Comparison of ENCODE assay signal across 1 cellular context in the genomic region with DNA sequence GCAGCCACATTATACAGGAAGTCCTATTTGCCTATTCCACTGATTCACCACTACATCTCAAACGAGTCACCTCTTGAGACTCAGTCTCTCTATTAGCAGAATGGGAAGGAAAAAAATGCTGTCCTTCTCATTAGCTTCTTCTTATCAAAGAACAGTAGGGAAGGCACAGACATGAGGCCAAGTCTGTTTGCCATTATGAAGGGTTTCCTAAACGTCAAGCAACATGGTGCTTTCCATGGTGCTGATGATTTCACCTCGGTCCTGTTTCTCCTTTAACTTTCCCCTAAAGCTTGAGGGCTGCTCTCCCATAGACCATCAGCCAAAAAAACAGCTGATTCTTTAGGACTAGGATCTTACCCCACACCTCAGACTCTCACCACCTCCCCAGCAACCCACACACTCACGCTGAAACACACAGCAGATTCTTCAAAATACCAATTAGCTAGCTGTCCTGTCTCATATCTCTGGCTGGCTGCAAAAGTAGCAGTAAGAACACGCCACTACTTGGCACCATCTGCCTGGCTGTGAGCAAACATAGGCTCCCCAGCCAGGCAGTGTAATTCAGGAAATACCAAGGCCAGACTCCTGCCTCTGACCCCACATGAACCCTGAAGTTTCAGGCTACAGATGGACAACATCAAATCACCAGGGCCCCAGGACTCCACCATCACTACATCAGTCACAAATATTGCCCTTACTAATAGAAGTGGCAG.
TF ChIP-seq lines count a peak whose summit lies in the region.

No MANE protein-coding gene starts in this region.

TF ChIP-seq in HEK293, 187 proteins besides CTCF, POLR2A, EP300 and RAD21 (continued from another document):
- TF ChIP-seq, protein P1, sequence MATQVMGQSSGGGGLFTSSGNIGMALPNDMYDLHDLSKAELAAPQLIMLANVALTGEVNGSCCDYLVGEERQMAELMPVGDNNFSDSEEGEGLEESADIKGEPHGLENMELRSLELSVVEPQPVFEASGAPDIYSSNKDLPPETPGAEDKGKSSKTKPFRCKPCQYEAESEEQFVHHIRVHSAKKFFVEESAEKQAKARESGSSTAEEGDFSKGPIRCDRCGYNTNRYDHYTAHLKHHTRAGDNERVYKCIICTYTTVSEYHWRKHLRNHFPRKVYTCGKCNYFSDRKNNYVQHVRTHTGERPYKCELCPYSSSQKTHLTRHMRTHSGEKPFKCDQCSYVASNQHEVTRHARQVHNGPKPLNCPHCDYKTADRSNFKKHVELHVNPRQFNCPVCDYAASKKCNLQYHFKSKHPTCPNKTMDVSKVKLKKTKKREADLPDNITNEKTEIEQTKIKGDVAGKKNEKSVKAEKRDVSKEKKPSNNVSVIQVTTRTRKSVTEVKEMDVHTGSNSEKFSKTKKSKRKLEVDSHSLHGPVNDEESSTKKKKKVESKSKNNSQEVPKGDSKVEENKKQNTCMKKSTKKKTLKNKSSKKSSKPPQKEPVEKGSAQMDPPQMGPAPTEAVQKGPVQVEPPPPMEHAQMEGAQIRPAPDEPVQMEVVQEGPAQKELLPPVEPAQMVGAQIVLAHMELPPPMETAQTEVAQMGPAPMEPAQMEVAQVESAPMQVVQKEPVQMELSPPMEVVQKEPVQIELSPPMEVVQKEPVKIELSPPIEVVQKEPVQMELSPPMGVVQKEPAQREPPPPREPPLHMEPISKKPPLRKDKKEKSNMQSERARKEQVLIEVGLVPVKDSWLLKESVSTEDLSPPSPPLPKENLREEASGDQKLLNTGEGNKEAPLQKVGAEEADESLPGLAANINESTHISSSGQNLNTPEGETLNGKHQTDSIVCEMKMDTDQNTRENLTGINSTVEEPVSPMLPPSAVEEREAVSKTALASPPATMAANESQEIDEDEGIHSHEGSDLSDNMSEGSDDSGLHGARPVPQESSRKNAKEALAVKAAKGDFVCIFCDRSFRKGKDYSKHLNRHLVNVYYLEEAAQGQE (tag by site-specific recombination; IDR thresholded peaks at IDR 0.05): peak; percentile 89
- TF ChIP-seq ZNF114 (tag by site-specific recombination; IDR thresholded peaks at IDR 0.05): no peak
- TF ChIP-seq, protein P2, sequence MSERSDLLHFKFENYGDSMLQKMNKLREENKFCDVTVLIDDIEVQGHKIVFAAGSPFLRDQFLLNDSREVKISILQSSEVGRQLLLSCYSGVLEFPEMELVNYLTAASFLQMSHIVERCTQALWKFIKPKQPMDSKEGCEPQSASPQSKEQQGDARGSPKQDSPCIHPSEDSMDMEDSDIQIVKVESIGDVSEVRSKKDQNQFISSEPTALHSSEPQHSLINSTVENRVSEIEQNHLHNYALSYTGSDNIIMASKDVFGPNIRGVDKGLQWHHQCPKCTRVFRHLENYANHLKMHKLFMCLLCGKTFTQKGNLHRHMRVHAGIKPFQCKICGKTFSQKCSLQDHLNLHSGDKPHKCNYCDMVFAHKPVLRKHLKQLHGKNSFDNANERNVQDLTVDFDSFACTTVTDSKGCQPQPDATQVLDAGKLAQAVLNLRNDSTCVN (tag by site-specific recombination; optimal IDR thresholded peaks at IDR 0.05): no peak
- TF ChIP-seq, protein P3, sequence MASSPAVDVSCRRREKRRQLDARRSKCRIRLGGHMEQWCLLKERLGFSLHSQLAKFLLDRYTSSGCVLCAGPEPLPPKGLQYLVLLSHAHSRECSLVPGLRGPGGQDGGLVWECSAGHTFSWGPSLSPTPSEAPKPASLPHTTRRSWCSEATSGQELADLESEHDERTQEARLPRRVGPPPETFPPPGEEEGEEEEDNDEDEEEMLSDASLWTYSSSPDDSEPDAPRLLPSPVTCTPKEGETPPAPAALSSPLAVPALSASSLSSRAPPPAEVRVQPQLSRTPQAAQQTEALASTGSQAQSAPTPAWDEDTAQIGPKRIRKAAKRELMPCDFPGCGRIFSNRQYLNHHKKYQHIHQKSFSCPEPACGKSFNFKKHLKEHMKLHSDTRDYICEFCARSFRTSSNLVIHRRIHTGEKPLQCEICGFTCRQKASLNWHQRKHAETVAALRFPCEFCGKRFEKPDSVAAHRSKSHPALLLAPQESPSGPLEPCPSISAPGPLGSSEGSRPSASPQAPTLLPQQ (tag by site-specific recombination; IDR thresholded peaks at IDR 0.05): no peak
